Comparison of ENCODE assay signal across 35 cellular contexts in the genomic region with DNA sequence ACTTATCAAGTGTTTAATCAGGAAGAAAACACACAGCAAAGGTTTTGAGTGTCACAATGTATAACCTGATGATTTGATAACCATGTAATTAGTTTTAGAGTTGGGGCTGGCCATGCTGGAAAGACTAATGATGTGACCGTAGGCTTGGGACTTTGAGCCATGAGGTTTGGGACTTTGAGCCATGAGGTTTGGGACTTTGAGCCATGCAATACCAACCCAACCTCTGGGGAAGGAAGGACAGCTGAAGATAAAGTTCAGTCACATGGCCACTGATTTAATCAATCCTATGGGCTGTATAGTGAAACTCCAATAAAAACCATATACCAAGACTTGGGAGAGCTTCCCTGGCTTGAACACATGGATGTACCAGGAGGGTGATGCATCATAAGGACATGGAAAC.
"Had no signal": no experiment of that assay in that cellular context is flagged by ENCODE, and none has a peak within 500 bp of the region (broad histone marks: within the 10 kb centered on the region; RNA-seq: fewer than 3 reads in every experiment).

No MANE protein-coding gene starts in this region.

- H3K27ac ChIP-seq: KMS-11 had no signal

- H3K4me2 ChIP-seq: KMS-11 had no signal

- H3K9me3 ChIP-seq: MG63 had no signal

- DNase-seq: Karpas-422, Kasumi-1, MG63, MM.1S, MV-4-11, NCI-H1048, NCI-H1092, NCI-H1092 treated with DMSO at 0.1 percent for 48 hours, NCI-H1105, NCI-H1105 treated with DMSO at 0.1 percent for 48 hours, NCI-H1417, NCI-H1417 treated with DMSO at 0.1 percent for 48 hours, NCI-H1436, NCI-H1436 treated with DMSO at 0.1 percent for 48 hours, NCI-H146, NCI-H1694, NCI-H1694 treated with DMSO at 0.1 percent for 48 hours, NCI-H187, NCI-H187 treated with DMSO at 0.1 percent for 48 hours, NCI-H1930, NCI-H2029, NCI-H2029 treated with DMSO at 0.1 percent for 48 hours, NCI-H2081, NCI-H2081 treated with DMSO at 0.1 percent for 48 hours, NCI-H2107, NCI-H2171, NCI-H2171 treated with DMSO at 0.1 percent for 48 hours, NCI-H2227 treated with DMSO at 0.1 percent for 48 hours, NCI-H226, NCI-H345, NCI-H446, NCI-H446 treated with DMSO at 0.1 percent for 48 hours, NCI-H510A, NCI-H510A treated with DMSO at 0.1 percent for 48 hours had no signal

- H3K27me3 ChIP-seq: MG63 had no signal

- H3K9ac ChIP-seq: KMS-11 had no signal

- H3K36me3 ChIP-seq: MG63 had no signal

- H3K4me3 ChIP-seq: MG63 had no signal
